ENCODE assay signal across 20 cellular contexts in the genomic region with DNA sequence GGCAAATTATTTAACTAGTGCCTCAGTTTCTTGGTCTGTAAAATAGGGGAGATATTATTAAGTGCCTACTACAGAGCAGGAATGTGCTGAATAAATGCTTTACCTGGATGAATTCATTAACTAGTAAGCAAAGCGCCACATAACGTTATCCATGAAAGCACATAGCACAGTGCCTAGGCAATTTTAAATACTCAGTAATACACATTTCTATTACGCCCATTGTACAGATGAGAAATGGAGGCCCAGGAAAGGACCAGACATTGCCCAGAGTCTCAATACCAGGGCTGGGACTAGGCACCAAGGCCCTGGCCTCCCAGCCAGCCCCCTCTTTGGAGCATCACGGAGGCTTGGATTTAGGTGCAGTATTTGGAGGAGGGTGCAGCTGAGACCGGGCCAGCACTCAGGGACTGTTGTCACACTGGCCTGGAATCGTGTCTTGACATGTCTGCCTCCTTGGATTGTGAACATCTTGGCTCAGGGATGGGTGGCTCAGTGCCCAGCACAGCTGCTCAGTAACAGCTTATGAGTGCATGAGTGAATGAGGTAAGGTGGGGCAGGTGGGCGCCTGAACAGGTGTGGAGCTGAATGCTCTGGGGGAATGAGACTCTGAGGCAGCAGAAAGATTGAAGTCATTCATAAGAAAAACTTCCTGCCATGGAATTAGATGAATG. TPM values are rescaled to one million over a fixed set of nuclear protein-coding genes. Genes with fewer than 3 reads are reported as not detected.
"Had no signal": no experiment of that assay in that cellular context is flagged by ENCODE, and none has a peak within 500 bp of the region (broad histone marks: within the 10 kb centered on the region; RNA-seq: fewer than 3 reads in every experiment).

No MANE protein-coding gene starts in this region.

- H3K4me1 Mint-ChIP-seq: naive thymus-derived CD4-positive, alpha-beta T cell had no signal

- ATAC-seq: left cardiac atrium; naive thymus-derived CD4-positive, alpha-beta T cell had no signal

- FAIRE-seq: small intestine had no signal

- H3K4me3 ChIP-seq: adrenal gland, lung, right atrium auricular region, stomach, thoracic aorta had no signal

- H3K27me3 ChIP-seq: adrenal gland, right atrium auricular region, stomach had no signal

- H3K27ac Mint-ChIP-seq: activated T-helper 2 cell treated with anti-CD3 and anti-CD28 coated beads, Interferon-gamma antibody, Interleukin-2, Interleukin-4, amounts not matched to agents 10 μg/mL and 5 μg/mL and 100 μg/mL, durations not matched to agents 14 hours and 24 hours and 36 hours; naive thymus-derived CD4-positive, alpha-beta T cell had no signal

- H3K4me3 Mint-ChIP-seq: naive thymus-derived CD4-positive, alpha-beta T cell had no signal

- DNase-seq: activated CD4-positive, alpha-beta T cell treated with anti-CD3 and anti-CD28 coated beads for 4 hours; activated CD8-positive, alpha-beta memory T cell treated with anti-CD3 and anti-CD28 coated beads for 24 hours; activated naive CD4-positive, alpha-beta T cell treated with anti-CD3 and anti-CD28 coated beads, Interleukin-2, amount 50 U/mL, for 16 hours; adrenal gland; central memory CD4-positive, alpha-beta T cell; effector memory CD4-positive, alpha-beta T cell; left cardiac atrium; naive thymus-derived CD4-positive, alpha-beta T cell; small intestine; stomach; T1000 had no signal

- H3K9me3 ChIP-seq: adrenal gland, neutrophil, right atrium auricular region, stomach, thoracic aorta had no signal

- H3K9me3 Mint-ChIP-seq: activated T-helper 2 cell treated with anti-CD3 and anti-CD28 coated beads, Interferon-gamma antibody, Interleukin-2, Interleukin-4, amounts not matched to agents 10 μg/mL and 5 μg/mL and 100 μg/mL, durations not matched to agents 14 hours and 24 hours and 36 hours; naive thymus-derived CD4-positive, alpha-beta T cell had no signal

- H3K27ac ChIP-seq: neutrophil, right atrium auricular region, stomach, thoracic aorta, VCaP had no signal

- H3K36me3 Mint-ChIP-seq: naive thymus-derived CD4-positive, alpha-beta T cell had no signal

- H3K36me3 ChIP-seq: neutrophil, right atrium auricular region, stomach, thoracic aorta had no signal

RNA-seq across cellular contexts. Expression of a gene that starts 42.2 kb away (rescaled TPM):
- total RNA-seq: epithelial cell of proximal tubule, urinary bladder had no signal

RNA-seq across cellular contexts. Expression of a gene that starts 47.5 kb away (rescaled TPM):
- total RNA-seq: activated T-helper 2 cell treated with anti-CD3 and anti-CD28 coated beads, Interferon-gamma antibody, Interleukin-2, Interleukin-4, amounts not matched to agents 10 μg/mL and 5 μg/mL and 100 μg/mL, durations not matched to agents 14 hours and 24 hours and 36 hours; mononuclear cell had no signal
- polyA plus RNA-seq: naive thymus-derived CD4-positive, alpha-beta T cell had no signal
